22 cellular contexts compared by ENCODE assay signal in the genomic region with DNA sequence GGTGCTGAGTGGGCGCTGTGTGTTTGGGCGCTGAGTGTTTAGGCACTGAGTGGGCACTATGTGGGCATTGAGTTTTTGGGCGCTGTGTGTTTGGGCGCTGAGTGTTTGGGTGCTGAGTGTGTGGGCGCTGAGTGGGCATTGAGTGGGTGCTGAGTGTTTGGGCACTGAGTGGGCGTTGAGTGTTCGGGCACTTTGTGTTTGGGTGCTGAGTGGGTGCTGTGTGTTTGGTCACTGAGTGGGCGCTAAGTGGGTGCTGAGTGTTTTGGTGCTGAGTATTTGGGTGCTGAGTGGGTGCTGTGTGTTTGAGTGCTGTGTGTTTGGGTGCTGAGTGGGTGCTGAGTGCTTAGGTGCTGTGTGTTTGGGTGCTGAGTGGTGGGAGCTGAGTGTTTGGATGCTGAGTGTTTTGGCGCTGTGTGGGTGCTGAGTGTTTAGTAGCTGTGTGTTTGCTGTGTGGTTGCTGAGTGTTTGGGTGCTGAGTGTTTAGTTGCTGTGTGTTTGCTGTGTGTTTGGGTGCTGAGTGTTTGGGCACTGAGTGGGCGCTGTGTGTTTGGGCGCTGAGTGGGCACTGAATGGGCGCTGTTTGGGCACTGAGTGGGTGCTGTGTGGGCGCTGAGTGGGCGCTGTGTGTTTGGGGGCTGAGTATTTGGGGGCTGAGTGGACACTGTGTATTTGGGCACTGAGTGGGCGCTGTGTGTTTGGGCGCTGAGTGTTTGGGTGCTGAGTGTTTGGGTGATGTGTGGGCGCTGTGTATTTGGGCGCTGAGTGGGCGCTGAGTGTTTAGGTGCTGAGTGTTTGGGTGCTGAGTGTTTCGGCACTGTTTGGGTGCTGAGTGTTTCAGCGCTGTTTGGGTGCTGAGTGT. TPM values are rescaled to one million over a fixed set of nuclear protein-coding genes. Genes with fewer than 3 reads are reported as not detected.
DNase-seq lines count a peak whose midpoint lies in the region; ATAC-seq, FAIRE-seq and TF ChIP-seq lines count a peak whose summit lies in the region.
"Had no signal": no experiment of that assay in that cellular context is flagged by ENCODE, and none has a peak within 500 bp of the region (broad histone marks: within the 10 kb centered on the region; RNA-seq: fewer than 3 reads in every experiment).

No MANE protein-coding gene starts in this region.

- H3K27ac ChIP-seq in HEK293 (ENCODE audit: extremely low read depth, low read depth, low read length) (no peak overlapping the region), trophoblast cell (ENCODE audit: low read depth, low read length) (no peak overlapping the region)
- H3K27ac ChIP-seq: RWPE1, SJCRH30 had no signal

- no CpG with 5 or more reads among the region's 21 CpGs for WGBS in trophoblast cell (ENCODE audit: extremely low coverage, insufficient coverage, insufficient read length)

- POLR2A ChIA-PET in HEK293 (lab: Yijun Ruan, JAX), result no interaction called here

- H3K79me2 ChIP-seq in trophoblast cell (ENCODE audit: control insufficient read depth, insufficient read depth, low read length, poor library complexity), result no peaks in the 10 kb centered on the region

- H2AK5ac ChIP-seq in trophoblast cell (ENCODE audit: low read length), result no peak overlapping the region

- DNase-seq in amniotic epithelial cell (ENCODE audit: low read depth) (peak; percentile 3), trophoblast cell (no peak), urothelium cell line (ENCODE audit: low spot score) (no peak), NCI-H345 treated with DMSO at 0.1 percent for 48 hours (lab: John Stamatoyannopoulos, UW; ENCODE audit: unreplicated experiment) (no peak), kidney glomerular epithelial cell (lab: John Stamatoyannopoulos, UW) (no peak)
- DNase-seq: CD4-positive, alpha-beta T cell; COR-L47; DMS79 treated with DMSO at 0.1 percent for 48 hours; MM.1S; NCI-H1092; NCI-H1436; NCI-H1930; NCI-H510A; NCI-H748 treated with DMSO at 0.1 percent for 48 hours; NK-92 treated with Interleukin-12 subunit alpha and Interleukin-12 subunit beta, amount 100 ng/mL, for 24 hours; SJCRH30 had no signal

- no peak for TF ChIP-seq CTCF in HEK293 (tag by site-specific recombination; IDR thresholded peaks at IDR 0.05)

- H3K4me1 ChIP-seq in HEK293 (ENCODE audit: control insufficient read depth, insufficient read depth, low read length), result 0 out of 2 replicates have a peak, but pooled peaks cover 5% of the 10 kb centered on the region
- H3K4me1 ChIP-seq in trophoblast cell (ENCODE audit: control insufficient read depth in 1 of 2, insufficient read depth in 2 of 2, low read length in 2 of 2), result peaks cover 0 to 5% of the 10 kb centered on the region in 2 experiments
- H3K4me1 ChIP-seq: SJCRH30 had no signal

- H2BK120ac ChIP-seq in trophoblast cell (ENCODE audit: insufficient read depth, low read length, poor library complexity), result no peak overlapping the region

- H4K8ac ChIP-seq in trophoblast cell (ENCODE audit: low read depth, low read length), result no peak overlapping the region

- no peak overlapping the region for H3K4me3 ChIP-seq in HEK293 (ENCODE audit: low read depth, low read length)
- H3K4me3 ChIP-seq in trophoblast cell (ENCODE audit: low read depth, low read length), result peak overlapping the region; percentile 3
- H3K4me3 ChIP-seq: GM12878, K562, SJCRH30 had no signal

- no peak overlapping the region for H3K18ac ChIP-seq in trophoblast cell (ENCODE audit: low read length)

- no peak overlapping the region for H3K14ac ChIP-seq in trophoblast cell (ENCODE audit: low read length)

- no peak overlapping the region for H3K4me2 ChIP-seq in trophoblast cell (ENCODE audit: low read length)

- H2BK12ac ChIP-seq in trophoblast cell (ENCODE audit: low read length), result no peak overlapping the region

- H4K91ac ChIP-seq in trophoblast cell (ENCODE audit: low read depth, low read length), result no peak overlapping the region

- H4K12ac ChIP-seq in trophoblast cell (ENCODE audit: low read depth, low read length), result no peak overlapping the region

- H3K27me3 ChIP-seq in trophoblast cell (ENCODE audit: insufficient read depth, low read length), result no peaks in the 10 kb centered on the region
- H3K27me3 ChIP-seq: SJCRH30 had no signal

- no peaks in the 10 kb centered on the region for H3K79me1 ChIP-seq in trophoblast cell (ENCODE audit: low read length)

- no peak for ATAC-seq in HG03432 (IDR thresholded peaks at IDR 0.05; ENCODE audit: unreplicated experiment)
- ATAC-seq: GM12878, K562 had no signal

- no peak overlapping the region for H2AFZ ChIP-seq in trophoblast cell (ENCODE audit: insufficient read depth, low read length, poor library complexity)

- H3K23ac ChIP-seq in trophoblast cell (ENCODE audit: low read length), result no peak overlapping the region

- H3K9me3 ChIP-seq in HEK293 (ENCODE audit: control insufficient read depth, insufficient read depth, low read depth, low read length) (no peaks in the 10 kb centered on the region), trophoblast cell (ENCODE audit: insufficient read depth, low read depth, low read length) (peaks cover 22% of the 10 kb centered on the region)
- H3K9me3 ChIP-seq: SJCRH30 had no signal

- CTCF ChIA-PET in HEK293 (lab: Yijun Ruan, JAX), result no interaction called here

- FAIRE-seq in urothelium cell line (lab: Jason Lieb, UNC), result peak; percentile 82
- FAIRE-seq: GM12878, H54, K562 had no signal

- H2BK5ac ChIP-seq in trophoblast cell (ENCODE audit: low read depth, low read length, poor library complexity), result no peak overlapping the region

- H3K36me3 ChIP-seq in HEK293 (ENCODE audit: control insufficient read depth in 2 of 2, insufficient read depth in 1 of 2, low read length in 2 of 2) (no peaks in the 10 kb centered on the region), trophoblast cell (ENCODE audit: control insufficient read depth in 1 of 2, insufficient read depth in 2 of 2, low read length in 2 of 2) (no peaks in the 10 kb centered on the region)
- H3K36me3 ChIP-seq: SJCRH30 had no signal

- no peak overlapping the region for H3K9ac ChIP-seq in trophoblast cell (ENCODE audit: low read length)

- no peak overlapping the region for H3K4ac ChIP-seq in trophoblast cell (ENCODE audit: low read depth, low read length)

TF ChIP-seq in HEK293, 187 proteins besides CTCF, POLR2A, EP300 and RAD21 (continues in another document):
- TF ChIP-seq ZFHX2 (tag by site-specific recombination; conservative IDR thresholded peaks at IDR 0.05), result peak; percentile 86
- TF ChIP-seq ZNF23 (tag by site-specific recombination; IDR thresholded peaks at IDR 0.05; ENCODE audit: borderline replicate concordance), result no peak
- no peak for TF ChIP-seq ZNF585B (tag by site-specific recombination; IDR thresholded peaks at IDR 0.05)
- no peak for TF ChIP-seq ZNF544 (tag by site-specific recombination; IDR thresholded peaks at IDR 0.05)
- TF ChIP-seq, protein P1, sequence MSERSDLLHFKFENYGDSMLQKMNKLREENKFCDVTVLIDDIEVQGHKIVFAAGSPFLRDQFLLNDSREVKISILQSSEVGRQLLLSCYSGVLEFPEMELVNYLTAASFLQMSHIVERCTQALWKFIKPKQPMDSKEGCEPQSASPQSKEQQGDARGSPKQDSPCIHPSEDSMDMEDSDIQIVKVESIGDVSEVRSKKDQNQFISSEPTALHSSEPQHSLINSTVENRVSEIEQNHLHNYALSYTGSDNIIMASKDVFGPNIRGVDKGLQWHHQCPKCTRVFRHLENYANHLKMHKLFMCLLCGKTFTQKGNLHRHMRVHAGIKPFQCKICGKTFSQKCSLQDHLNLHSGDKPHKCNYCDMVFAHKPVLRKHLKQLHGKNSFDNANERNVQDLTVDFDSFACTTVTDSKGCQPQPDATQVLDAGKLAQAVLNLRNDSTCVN (tag by site-specific recombination; optimal IDR thresholded peaks at IDR 0.05), result no peak
- TF ChIP-seq ZNF121 (tag by site-specific recombination; IDR thresholded peaks at IDR 0.05), result no peak
- no peak for TF ChIP-seq ZNF791 (tag by site-specific recombination; IDR thresholded peaks at IDR 0.05)
- no peak; the same call in 1 of the 2 replicates for TF ChIP-seq YY1 (tag by site-specific recombination; IDR thresholded peaks at IDR 0.05)
- TF ChIP-seq, protein P2, sequence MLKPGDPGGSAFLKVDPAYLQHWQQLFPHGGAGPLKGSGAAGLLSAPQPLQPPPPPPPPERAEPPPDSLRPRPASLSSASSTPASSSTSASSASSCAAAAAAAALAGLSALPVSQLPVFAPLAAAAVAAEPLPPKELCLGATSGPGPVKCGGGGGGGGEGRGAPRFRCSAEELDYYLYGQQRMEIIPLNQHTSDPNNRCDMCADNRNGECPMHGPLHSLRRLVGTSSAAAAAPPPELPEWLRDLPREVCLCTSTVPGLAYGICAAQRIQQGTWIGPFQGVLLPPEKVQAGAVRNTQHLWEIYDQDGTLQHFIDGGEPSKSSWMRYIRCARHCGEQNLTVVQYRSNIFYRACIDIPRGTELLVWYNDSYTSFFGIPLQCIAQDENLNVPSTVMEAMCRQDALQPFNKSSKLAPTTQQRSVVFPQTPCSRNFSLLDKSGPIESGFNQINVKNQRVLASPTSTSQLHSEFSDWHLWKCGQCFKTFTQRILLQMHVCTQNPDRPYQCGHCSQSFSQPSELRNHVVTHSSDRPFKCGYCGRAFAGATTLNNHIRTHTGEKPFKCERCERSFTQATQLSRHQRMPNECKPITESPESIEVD (tag by site-specific recombination; IDR thresholded peaks at IDR 0.05), result no peak
- TF ChIP-seq, protein P3, sequence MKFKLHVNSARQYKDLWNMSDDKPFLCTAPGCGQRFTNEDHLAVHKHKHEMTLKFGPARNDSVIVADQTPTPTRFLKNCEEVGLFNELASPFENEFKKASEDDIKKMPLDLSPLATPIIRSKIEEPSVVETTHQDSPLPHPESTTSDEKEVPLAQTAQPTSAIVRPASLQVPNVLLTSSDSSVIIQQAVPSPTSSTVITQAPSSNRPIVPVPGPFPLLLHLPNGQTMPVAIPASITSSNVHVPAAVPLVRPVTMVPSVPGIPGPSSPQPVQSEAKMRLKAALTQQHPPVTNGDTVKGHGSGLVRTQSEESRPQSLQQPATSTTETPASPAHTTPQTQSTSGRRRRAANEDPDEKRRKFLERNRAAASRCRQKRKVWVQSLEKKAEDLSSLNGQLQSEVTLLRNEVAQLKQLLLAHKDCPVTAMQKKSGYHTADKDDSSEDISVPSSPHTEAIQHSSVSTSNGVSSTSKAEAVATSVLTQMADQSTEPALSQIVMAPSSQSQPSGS (tag by site-specific recombination; IDR thresholded peaks at IDR 0.05; ENCODE audit: low read depth), result no peak
- TF ChIP-seq, protein P4, sequence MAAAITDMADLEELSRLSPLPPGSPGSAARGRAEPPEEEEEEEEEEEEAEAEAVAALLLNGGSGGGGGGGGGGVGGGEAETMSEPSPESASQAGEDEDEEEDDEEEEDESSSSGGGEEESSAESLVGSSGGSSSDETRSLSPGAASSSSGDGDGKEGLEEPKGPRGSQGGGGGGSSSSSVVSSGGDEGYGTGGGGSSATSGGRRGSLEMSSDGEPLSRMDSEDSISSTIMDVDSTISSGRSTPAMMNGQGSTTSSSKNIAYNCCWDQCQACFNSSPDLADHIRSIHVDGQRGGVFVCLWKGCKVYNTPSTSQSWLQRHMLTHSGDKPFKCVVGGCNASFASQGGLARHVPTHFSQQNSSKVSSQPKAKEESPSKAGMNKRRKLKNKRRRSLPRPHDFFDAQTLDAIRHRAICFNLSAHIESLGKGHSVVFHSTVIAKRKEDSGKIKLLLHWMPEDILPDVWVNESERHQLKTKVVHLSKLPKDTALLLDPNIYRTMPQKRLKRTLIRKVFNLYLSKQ (tag by site-specific recombination; IDR thresholded peaks at IDR 0.05; ENCODE audit: borderline replicate concordance), result no peak

RNA-seq across cellular contexts. Expression of a gene that starts 47.2 kb away (rescaled TPM):
- 0.01 and 0.04 TPM in 2 replicates for polyA plus RNA-seq in trophoblast cell (2013)
- polyA plus RNA-seq: GM12878, K562 had no signal
